ENCODE assay signal across 8 cellular contexts in the genomic region with DNA sequence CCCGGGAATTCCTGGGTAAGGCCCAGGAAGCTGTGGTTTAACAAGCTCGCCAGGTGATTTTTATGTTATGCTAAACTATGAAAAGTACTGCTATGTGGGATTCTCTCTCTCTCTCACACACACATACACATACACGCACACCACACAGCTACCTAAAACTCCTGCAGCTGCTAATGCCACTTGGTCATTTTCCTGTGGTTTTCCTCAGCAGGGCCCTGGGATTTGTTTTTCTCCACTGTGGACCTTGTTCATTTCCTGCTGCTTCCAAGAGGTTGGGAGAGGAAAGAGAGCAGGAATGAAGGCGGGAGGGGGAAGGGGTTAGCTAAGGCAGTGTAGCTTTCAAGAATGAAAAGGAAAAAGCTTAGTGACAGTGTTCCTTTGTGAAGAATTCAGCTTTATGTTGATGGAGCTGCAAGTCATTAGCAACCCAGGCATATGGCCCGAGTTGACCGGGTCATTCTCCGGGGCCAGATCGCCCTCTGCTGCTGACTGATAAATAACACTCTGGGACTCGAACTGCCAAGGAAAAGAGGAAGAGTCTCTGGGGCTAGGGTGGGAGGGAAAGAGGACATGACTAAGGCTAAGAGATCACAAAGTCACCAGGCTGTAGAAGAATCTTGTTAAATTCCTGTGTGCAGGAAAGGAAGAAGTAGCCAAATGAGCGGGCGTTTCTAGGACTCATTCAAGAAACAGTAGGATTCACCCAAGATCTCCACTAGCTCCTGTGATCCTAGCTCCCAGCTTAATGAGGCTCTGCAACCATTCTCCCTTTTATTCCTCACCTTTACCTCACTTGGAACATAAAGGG. TPM values are rescaled to one million over a fixed set of nuclear protein-coding genes. Genes with fewer than 3 reads are reported as not detected.
DNase-seq lines count a peak whose midpoint lies in the region; ATAC-seq and TF ChIP-seq lines count a peak whose summit lies in the region.

No MANE protein-coding gene starts in this region.

- no peaks in the 10 kb centered on the region for H3K36me3 ChIP-seq in transverse colon

- CTCF ChIA-PET in HEK293T (lab: Yijun Ruan, JAX) (interaction anchor here (0.5 to 1.5 kb wide), 11 partner anchors 12 to 234 kb away, joined by 3 to 10 read pairs (median 4); partner anchors contain the start of gene SLC16A1), activated B cell treated with CpG ODN at 0.5 μM for 24 hours (lab: Charles Lee) (interaction anchor here (0.9 to 3.0 kb wide), 13 partner anchors 11 to 326 kb away, joined by 3 to 32 read pairs (median 4); partner anchors contain the start of genes LRIG2, PPM1J and SLC16A1)

- 7 to 16% methylated on average over 7 to 11 of the region's 11 CpGs for WGBS in transverse colon (ENCODE audit: low coverage in 1 of 2), 2 donors

- in situ Hi-C loops in transverse colon (cut with MboI; ENCODE audit: low pct_ligation_motif_present in 1 of 4, low pct_unique_long_range_greater_than_20kb in 1 of 4, low sequenced_read_pairs in 3 of 4): loop anchor here (5.0 to 25.0 kb wide), 4 partner anchors 158 to 305 kb away; no protein-coding TSS in a partner anchor

- no peaks in the 10 kb centered on the region for H3K9me3 ChIP-seq in transverse colon

- H3K27ac ChIP-seq in transverse colon: peak overlapping the region; percentile 69 to 80 (median 74)

- TF ChIP-seq CTCF in activated B cell treated with CpG ODN at 0.5 μM for 24 hours (IDR thresholded peaks at IDR 0.05): no peak
- peak; percentile 51 to 71 (median 54) for TF ChIP-seq CTCF in transverse colon (IDR thresholded peaks at IDR 0.05)

- H3K36me3 Mint-ChIP-seq in activated B cell treated with CpG ODN at 0.5 μM for 24 hours (ENCODE audit: low read depth): no peaks in the 10 kb centered on the region

- H3K4me3 ChIP-seq in transverse colon: no peak overlapping the region

- peak overlapping the region; percentile 30 for H3K27ac Mint-ChIP-seq in activated B cell treated with CpG ODN at 0.5 μM for 24 hours

- peak; percentile 77 for ATAC-seq in activated B cell treated with CpG ODN at 0.5 μM for 24 hours (ENCODE audit: low read depth)

- no peak for TF ChIP-seq EP300 in transverse colon (IDR thresholded peaks at IDR 0.05; ENCODE audit: low read depth)

- POLR2A ChIA-PET in HEK293T (lab: Yijun Ruan, JAX): interaction anchor here (1.1 to 2.6 kb wide), 3 partner anchors 30 to 163 kb away, joined by 5 to 10 read pairs (median 10); partner anchors contain the start of genes LRIG2 and SLC16A1
- POLR2A ChIA-PET in activated B cell treated with CpG ODN at 0.5 μM for 24 hours (lab: Charles Lee): interaction anchor here (0.9 to 2.4 kb wide), 3 partner anchors 30 to 163 kb away, joined by 3 to 8 read pairs (median 5); partner anchors contain the start of genes LRIG2 and SLC16A1

- peaks cover 27% of the 10 kb centered on the region for H3K4me1 Mint-ChIP-seq in activated B cell treated with CpG ODN at 0.5 μM for 24 hours

- TF ChIP-seq POLR2A in transverse colon (IDR thresholded peaks at IDR 0.05): no peak

- intact Hi-C loops in activated B cell treated with CpG ODN at 0.5 μM for 24 hours (cut with micrococcal nuclease): loop anchor here (1.0 to 5.0 kb wide), 4 partner anchors 35 to 326 kb away; no protein-coding TSS in a partner anchor
- intact Hi-C loops in transverse colon (cut with DNase I; ENCODE audit: low total_unique reads): loop anchor here (1.0 kb wide), 1 partner anchor 161 kb away; no protein-coding TSS in a partner anchor

- H3K4me3 Mint-ChIP-seq in activated B cell treated with CpG ODN at 0.5 μM for 24 hours: peak overlapping the region; percentile 46

- peaks cover 6% of the 10 kb centered on the region for H3K27me3 Mint-ChIP-seq in activated B cell treated with CpG ODN at 0.5 μM for 24 hours

- H3K27me3 ChIP-seq in transverse colon: no peaks in the 10 kb centered on the region

- H3K4me1 ChIP-seq in transverse colon: peaks cover 4 to 33% (median 23%) of the 10 kb centered on the region in 4 donors

- DNase-seq in NCI-H2196 (lab: John Stamatoyannopoulos, UW; ENCODE audit: unreplicated experiment) (peak; percentile 23), NCI-H2196 treated with DMSO at 0.1 percent for 48 hours (lab: John Stamatoyannopoulos, UW; ENCODE audit: unreplicated experiment) (no peak), HEK293T (ENCODE audit: extremely low spot score) (peak; percentile 75), NCI-H1105 (lab: John Stamatoyannopoulos, UW) (peak; percentile 16), activated B cell treated with CpG ODN at 0.5 μM for 24 hours (peak; percentile 20), fibroblast of peridontal ligament (ENCODE audit: extremely low read depth) (peak; percentile 84), myocyte (ENCODE audit: low read depth) (peak; percentile 82), transverse colon (peak; percentile 78)

- no peaks in the 10 kb centered on the region for H3K9me3 Mint-ChIP-seq in activated B cell treated with CpG ODN at 0.5 μM for 24 hours

TF ChIP-seq in HEK293T, 16 proteins besides CTCF, POLR2A, EP300 and RAD21:
- TF ChIP-seq ZNF384 (IDR thresholded peaks at IDR 0.05) (no peak), SUZ12 (IDR thresholded peaks at IDR 0.05) (no peak), LEF1 (IDR thresholded peaks at IDR 0.05; ENCODE audit: borderline replicate concordance) (no peak), NFRKB (IDR thresholded peaks at IDR 0.05) (no peak), HDGF (IDR thresholded peaks at IDR 0.05; ENCODE audit: borderline replicate concordance) (no peak), BHLHE40 (IDR thresholded peaks at IDR 0.05; ENCODE audit: borderline replicate concordance) (no peak), ARNT (IDR thresholded peaks at IDR 0.05) (no peak), SP1 (IDR thresholded peaks at IDR 0.05) (no peak), CTBP1 (IDR thresholded peaks at IDR 0.05; ENCODE audit: borderline replicate concordance) (no peak), FOXM1 (IDR thresholded peaks at IDR 0.05; ENCODE audit: borderline replicate concordance) (no peak), L3MBTL2 (conservative IDR thresholded peaks at IDR 0.05) (no peak), FOXA1 (IDR thresholded peaks at IDR 0.05) (no peak), ELF4 (IDR thresholded peaks at IDR 0.05) (no peak), FOXK2 (IDR thresholded peaks at IDR 0.05) (no peak), TARDBP (IDR thresholded peaks at IDR 0.05) (no peak)
- TF ChIP-seq, protein P1, sequence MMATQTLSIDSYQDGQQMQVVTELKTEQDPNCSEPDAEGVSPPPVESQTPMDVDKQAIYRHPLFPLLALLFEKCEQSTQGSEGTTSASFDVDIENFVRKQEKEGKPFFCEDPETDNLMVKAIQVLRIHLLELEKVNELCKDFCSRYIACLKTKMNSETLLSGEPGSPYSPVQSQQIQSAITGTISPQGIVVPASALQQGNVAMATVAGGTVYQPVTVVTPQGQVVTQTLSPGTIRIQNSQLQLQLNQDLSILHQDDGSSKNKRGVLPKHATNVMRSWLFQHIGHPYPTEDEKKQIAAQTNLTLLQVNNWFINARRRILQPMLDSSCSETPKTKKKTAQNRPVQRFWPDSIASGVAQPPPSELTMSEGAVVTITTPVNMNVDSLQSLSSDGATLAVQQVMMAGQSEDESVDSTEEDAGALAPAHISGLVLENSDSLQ (IDR thresholded peaks at IDR 0.05): no peak

RNA-seq across cellular contexts. Expression of gene LRIG2, which starts 30.5 kb away (rescaled TPM):
- total RNA-seq in activated B cell treated with CpG ODN at 0.5 μM for 24 hours (23.8 and 30.7 TPM in 2 replicates), myocyte (8.3 and 11.0 TPM in 2 replicates), transverse colon (10 to 100 TPM in 3 of 4 donors, 1 to 10 TPM in 1; 9.4 to 43.7 (median 27.2) TPM)
- polyA plus RNA-seq in myocyte (2012): 4.8 TPM
